In genomic region chr5:139078345-139078744, GRCh38 we compare ENCODE assay signal across 21 cellular contexts.
DNase-seq lines count a peak whose midpoint lies in the region; ATAC-seq lines count a peak whose summit lies in the region.
"Had no signal": no experiment of that assay in that cellular context is flagged by ENCODE, and none has a peak within 500 bp of the region (broad histone marks: within the 10 kb centered on the region; RNA-seq: fewer than 3 reads in every experiment).

No MANE protein-coding gene starts in this region.

- no peak for ATAC-seq in HG03378 (IDR thresholded peaks at IDR 0.05; ENCODE audit: unreplicated experiment)
- ATAC-seq in GM19395 (IDR thresholded peaks at IDR 0.05; ENCODE audit: unreplicated experiment), result no peak
- ATAC-seq: activated CD4-positive, CD25-positive, alpha-beta regulatory T cell treated with anti-CD3 and anti-CD28 coated beads, Interleukin-2, amount 50 U/mL, for 24 hours; left lung had no signal

- DNase-seq in GDM1 (lab: John Stamatoyannopoulos, UW) (peak; percentile 8), KBM-7 (peak; percentile 18), UCSD-AML1 (lab: John Stamatoyannopoulos, UW; ENCODE audit: unreplicated experiment) (peak; percentile 34), iPS-NIHi7 (ENCODE audit: extremely low spot score) (peak; percentile 32), HCEC 1CT (no peak)
- DNase-seq: activated CD4-positive, alpha-beta T cell treated with anti-CD3 and anti-CD28 coated beads, Interleukin-2, amount 50 U/mL, for 48 hours; activated gamma-delta T cell treated with Interleukin-2 at 50 U/mL for 16 hours; activated naive CD8-positive, alpha-beta T cell treated with anti-CD3 and anti-CD28 coated beads, Interleukin-2, amount 10 ng/mL, durations not matched to agents 7 days and 5 days; activated T-cell treated with anti-CD3 and anti-CD28 coated beads, Interleukin-2, amount 50 U/mL, for 48 hours; aorta; cortex of kidney; DMS79; GOT3; islet precursor cell; left lung; NCI-H146; RPMI8226; stimulated activated naive CD4-positive, alpha-beta T cell had no signal

- in situ Hi-C loops in KBM-7 (cut with MboI; ENCODE audit: low pct_unique_long_range_greater_than_20kb, low sequenced_read_pairs), result no loop called here
